ENCODE assay signal across 9 cellular contexts in the genomic region with DNA sequence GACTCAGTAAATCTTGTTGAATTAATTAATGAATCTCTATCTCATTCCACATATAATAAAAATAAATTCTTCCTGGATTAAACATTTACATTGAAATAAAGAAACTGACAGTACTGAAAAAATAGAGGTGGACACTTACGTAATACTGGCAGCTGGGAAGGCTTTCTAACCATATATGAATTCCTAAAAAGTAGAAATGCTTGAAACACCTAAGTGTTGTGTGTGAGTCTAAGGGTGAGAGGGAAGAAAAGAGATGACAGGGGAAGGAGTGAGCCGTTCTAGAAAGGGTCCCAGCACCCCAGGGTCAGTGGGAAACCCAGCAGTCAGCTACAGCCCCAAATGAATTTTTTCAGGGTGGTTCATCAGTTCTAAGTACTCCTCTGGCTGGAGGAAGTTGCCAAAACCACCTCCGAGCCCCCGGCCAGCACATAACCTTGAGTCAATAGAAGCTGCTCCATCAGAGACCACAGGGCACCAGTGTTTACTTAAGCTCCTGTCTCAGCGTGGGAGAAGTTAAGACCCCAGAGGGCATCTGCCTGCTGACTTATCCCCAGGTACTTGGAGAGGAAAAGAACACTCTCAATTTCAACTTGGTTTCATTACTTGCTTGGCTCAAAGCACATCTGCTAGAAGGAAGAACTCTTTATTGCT.
DNase-seq lines count a peak whose midpoint lies in the region; ATAC-seq, FAIRE-seq and TF ChIP-seq lines count a peak whose summit lies in the region.
"Had no signal": no experiment of that assay in that cellular context is flagged by ENCODE, and none has a peak within 500 bp of the region (broad histone marks: within the 10 kb centered on the region; RNA-seq: fewer than 3 reads in every experiment).

No MANE protein-coding gene starts in this region.

- DNase-seq in NCI-H82 (lab: John Stamatoyannopoulos, UW) = peak; percentile 2
- DNase-seq in NCI-H82 treated with DMSO at 0.1 percent for 48 hours (lab: John Stamatoyannopoulos, UW; ENCODE audit: unreplicated experiment) = no peak
- DNase-seq in RCC 7860 (ENCODE audit: low spot score) = peak; percentile 40
- DNase-seq in epithelial cell of esophagus (ENCODE audit: low read depth) = peak; percentile 46
- peak; percentile 31 for DNase-seq in stimulated activated CD8-positive, alpha-beta memory T cell treated with anti-CD3 and anti-CD28 coated beads, Interleukin-4, amount 100 ng/mL, for 48 hours
- DNase-seq in COLO829 (ENCODE audit: low spot score) = no peak
- DNase-seq: 8988T had no signal

- no peak for TF ChIP-seq CTCF in epithelial cell of esophagus (IDR thresholded peaks at IDR 0.05; ENCODE audit: insufficient read depth, low read depth, low read length, missing control alignments)

- ATAC-seq in HG03342 (IDR thresholded peaks at IDR 0.05; ENCODE audit: unreplicated experiment) (no peak), GM19351 (IDR thresholded peaks at IDR 0.05; ENCODE audit: unreplicated experiment) (no peak)

- no peak overlapping the region for H3K4me3 ChIP-seq in epithelial cell of esophagus (ENCODE audit: low read length)

- no peak for FAIRE-seq in RCC 7860 (lab: Jason Lieb, UNC)

Comparison
In these comparisons a context has a peak if more than half of its experiments do, and no peak if none do; other contexts are left out.
1. DNase-seq: peak in NCI-H82 (single experiment), RCC 7860 (single experiment), epithelial cell of esophagus (single experiment) and stimulated activated CD8-positive, alpha-beta memory T cell treated with anti-CD3 and anti-CD28 coated beads, Interleukin-4, amount 100 ng/mL, for 48 hours (single experiment); none in NCI-H82 treated with DMSO at 0.1 percent for 48 hours (single experiment) and COLO829 (single experiment).